Comparison of ENCODE assay signal across 9 cellular contexts in genomic region chr2:85445316-85446295, GRCh38. TPM values are rescaled to one million over a fixed set of nuclear protein-coding genes. Genes with fewer than 3 reads are reported as not detected.
DNase-seq lines count a peak whose midpoint lies in the region; ATAC-seq and TF ChIP-seq lines count a peak whose summit lies in the region.
"Had no signal": no experiment of that assay in that cellular context is flagged by ENCODE, and none has a peak within 500 bp of the region (broad histone marks: within the 10 kb centered on the region; RNA-seq: fewer than 3 reads in every experiment).

No MANE protein-coding gene starts in this region.

- DNase-seq in GM03348 (ENCODE audit: low spot score), result peak; percentile 90
- DNase-seq in RWPE2 (ENCODE audit: low spot score), result no peak
- peak in 1 of 2 donors; percentile 57 for DNase-seq in heart right ventricle
- no peak for DNase-seq in stimulated activated naive CD8-positive, alpha-beta T cell treated with anti-CD3 and anti-CD28 coated beads, Interleukin-15, Interleukin-2, amounts not matched to agents 100 U/mL and 50 U/mL, for 24 hours
- no peak for DNase-seq in SW 1271 (lab: John Stamatoyannopoulos, UW)
- no peak for DNase-seq in activated CD4-positive, alpha-beta T cell treated with anti-CD3 and anti-CD28 coated beads, Interleukin-2, amount 50 U/mL, for 1 hour
- DNase-seq: NCI-H187 had no signal

- H3K27ac ChIP-seq in RWPE2 (ENCODE audit: poor library complexity, severe bottlenecking), result peak overlapping the region; percentile 16
- H3K27ac ChIP-seq in heart right ventricle, result peak overlapping the region; percentile 18 to 76 (median 66)

- H3K27me3 ChIP-seq in RWPE2 (ENCODE audit: insufficient read depth, poor library complexity, severe bottlenecking), result no peaks in the 10 kb centered on the region
- no peaks in the 10 kb centered on the region for H3K27me3 ChIP-seq in heart right ventricle

- TF ChIP-seq CTCF in RWPE2 (IDR thresholded peaks at IDR 0.05; ENCODE audit: poor library complexity, severe bottlenecking), result no peak
- no peak for TF ChIP-seq CTCF in heart right ventricle (IDR thresholded peaks at IDR 0.05)

- intact Hi-C loops in heart right ventricle (cut with DNase I), result loop anchor here in 1 of 10 donors (5.0 kb wide), 1 partner anchor 52 kb away; no protein-coding TSS in a partner anchor

- H3K4me3 ChIP-seq in RWPE2 (ENCODE audit: severe bottlenecking) (no peak overlapping the region), heart right ventricle (no peak overlapping the region)

- 90 to 93% methylated on average over 5 of the region's 5 CpGs for WGBS in heart right ventricle, 2 donors

- H3K9me3 ChIP-seq in RWPE2 (ENCODE audit: severe bottlenecking) (no peaks in the 10 kb centered on the region), heart right ventricle (no peaks in the 10 kb centered on the region)

- H3K36me3 ChIP-seq in RWPE2 (ENCODE audit: low read depth) (no peaks in the 10 kb centered on the region), heart right ventricle (no peaks in the 10 kb centered on the region)

- ATAC-seq in RWPE2 (ENCODE audit: low read depth) (peak; percentile 64), heart right ventricle (peak; percentile 26 to 81 (median 78)), HG03139 (IDR thresholded peaks at IDR 0.05; ENCODE audit: unreplicated experiment) (no peak), GM18873 (IDR thresholded peaks at IDR 0.05; ENCODE audit: low FRiP score, unreplicated experiment) (no peak)
- ATAC-seq in stimulated activated naive CD8-positive, alpha-beta T cell treated with anti-CD3 and anti-CD28 coated beads, Interleukin-15, Interleukin-2, amounts not matched to agents 100 U/mL and 50 U/mL, for 24 hours, result peak; percentile 11

- H3K4me1 ChIP-seq in RWPE2 (ENCODE audit: insufficient read depth, poor library complexity, severe bottlenecking) (peaks cover 20% of the 10 kb centered on the region), heart right ventricle (peaks cover 0 to 28% (median 12%) of the 10 kb centered on the region in 9 donors)

RNA-seq across cellular contexts. Expression of gene SH2D6, which starts 27.1 kb away (rescaled TPM):
- under 1 TPM in 1 of 10 donors, not detected in 9; 0.72 TPM for total RNA-seq in heart right ventricle
- under 1 TPM; 0.06 to 0.51 TPM for polyA plus RNA-seq in heart right ventricle

RNA-seq across cellular contexts. Expression of gene CAPG, which starts 35.4 kb away (rescaled TPM):
- 10 to 100 TPM in 1 of 10 donors, 1 to 10 TPM in 8, under 1 TPM in 1; 0.83 to 30.4 (median 5.9) TPM for total RNA-seq in heart right ventricle
- 10 to 100 TPM in 1 of 2 donors, 1 to 10 TPM in 1; 8.8 to 17.1 TPM for polyA plus RNA-seq in heart right ventricle

Comparison
In these comparisons a context has a peak if more than half of its experiments do, and no peak if none do; other contexts are left out.
1. ATAC-seq: peak in RWPE2 (single experiment), heart right ventricle (8 of 8) and stimulated activated naive CD8-positive, alpha-beta T cell treated with anti-CD3 and anti-CD28 coated beads, Interleukin-15, Interleukin-2, amounts not matched to agents 100 U/mL and 50 U/mL, for 24 hours (single experiment); none in HG03139 (single experiment) and GM18873 (single experiment).